Comparison of ENCODE assay signal across 8 cellular contexts in the genomic region with DNA sequence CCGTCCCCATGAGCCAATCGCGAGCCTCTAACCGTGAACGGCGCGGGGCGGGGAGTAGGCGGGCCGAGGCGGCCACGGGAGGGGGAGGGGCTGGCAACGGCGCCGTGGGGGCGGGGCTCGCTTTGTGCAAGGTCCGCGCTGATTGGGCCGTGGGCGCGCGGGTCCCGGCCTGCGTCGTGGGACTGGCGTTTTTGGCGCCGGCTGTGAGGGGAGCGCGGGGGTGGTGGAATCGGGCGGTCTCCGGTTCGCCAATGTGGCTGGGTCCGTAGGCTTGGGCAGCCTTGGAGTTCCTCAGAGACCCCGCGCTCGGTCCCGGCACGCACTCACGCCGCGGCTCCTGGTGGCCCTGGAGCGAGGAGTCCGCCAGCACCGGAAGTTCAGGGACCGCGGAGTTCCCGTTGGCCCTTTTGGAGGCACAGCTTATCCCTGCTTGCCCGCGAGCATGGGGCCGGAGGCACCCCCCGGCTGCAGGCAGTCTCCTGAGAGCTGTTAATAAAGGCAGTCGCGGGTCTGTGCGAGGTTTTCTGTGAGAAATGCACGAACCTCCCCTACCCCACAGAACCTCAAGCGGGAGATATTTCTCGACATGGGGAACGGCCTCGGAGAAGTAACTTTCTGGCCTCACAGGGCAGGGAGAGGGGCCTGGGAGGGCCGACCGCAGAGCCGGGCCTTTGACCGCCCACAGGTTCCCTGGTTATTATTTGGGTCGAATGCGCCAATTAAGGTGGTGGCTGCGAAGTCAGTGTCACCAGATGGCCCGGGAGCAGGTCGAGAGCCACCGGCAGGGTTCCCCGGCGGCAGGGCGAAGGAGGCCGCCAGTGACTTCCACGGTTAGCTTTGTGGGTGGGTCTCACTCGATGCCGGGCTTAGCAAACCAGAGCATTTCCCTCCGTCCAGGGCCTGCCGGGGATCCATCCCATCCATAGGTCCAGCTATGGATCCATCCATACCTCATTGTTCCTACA. TPM values are rescaled to one million over a fixed set of nuclear protein-coding genes. Genes with fewer than 3 reads are reported as not detected.
DNase-seq lines count a peak whose midpoint lies in the region; ATAC-seq, FAIRE-seq and TF ChIP-seq lines count a peak whose summit lies in the region.

No MANE protein-coding gene starts in this region.

- TF ChIP-seq POLR2A in GM18951 (IDR thresholded peaks at IDR 0.05; ENCODE audit: extremely low read depth, insufficient read depth, insufficient read length): peak; percentile 67
- TF ChIP-seq POLR2A in Peyer's patch (IDR thresholded peaks at IDR 0.05): no peak

- ATAC-seq in foreskin keratinocyte: peak; percentile 50

- H3K9ac ChIP-seq in stomach smooth muscle (ENCODE audit: low read length in 2 of 2): peak overlapping the region; percentile 83 to 91

- no peaks in the 10 kb centered on the region for H3K27me3 ChIP-seq in Peyer's patch
- no peaks in the 10 kb centered on the region for H3K27me3 ChIP-seq in foreskin keratinocyte
- no peaks in the 10 kb centered on the region for H3K27me3 ChIP-seq in neuron (ENCODE audit: insufficient read depth, low read length)
- H3K27me3 ChIP-seq in stomach smooth muscle (ENCODE audit: control insufficient read depth in 1 of 2, insufficient read depth in 2 of 2, low read length in 2 of 2): no peaks in the 10 kb centered on the region

- DNase-seq in AG09309 (ENCODE audit: low read depth): no peak
- peak; percentile 98 for DNase-seq in HTR-8/SVneo (ENCODE audit: insufficient read length, low spot score)
- DNase-seq in Peyer's patch: peak; percentile 99
- peak; percentile 98 for DNase-seq in activated effector memory CD4-positive, alpha-beta T cell treated with Interleukin-2 at 50 U/mL for 16 hours
- peak in 1 of 2 donors; percentile 72 for DNase-seq in foreskin keratinocyte

- TF ChIP-seq CTCF in AG09309 (IDR thresholded peaks at IDR 0.05; ENCODE audit: control insufficient read depth, insufficient read depth, low read depth, low read length, missing control alignments): no peak
- peak in 2 of 6 experiments; percentile 21 to 26 for TF ChIP-seq CTCF in Peyer's patch (IDR thresholded peaks at IDR 0.05)
- no peak for TF ChIP-seq CTCF in foreskin keratinocyte (conservative IDR thresholded peaks at IDR 0.05)

- H3K9me3 ChIP-seq in Peyer's patch: no peaks in the 10 kb centered on the region
- no peaks in the 10 kb centered on the region for H3K9me3 ChIP-seq in neuron (ENCODE audit: low read length)
- H3K9me3 ChIP-seq in stomach smooth muscle (ENCODE audit: control insufficient read depth in 2 of 2, low read length in 2 of 2): no peaks in the 10 kb centered on the region

- H3K4me3 ChIP-seq in AG09309 (ENCODE audit: control insufficient read depth, low read depth, low read length): peak overlapping the region; percentile 64
- peak overlapping the region; percentile 69 to 89 (median 74) for H3K4me3 ChIP-seq in Peyer's patch
- peak overlapping the region; percentile 77 for H3K4me3 ChIP-seq in neuron (ENCODE audit: low read length)
- H3K4me3 ChIP-seq in stomach smooth muscle (ENCODE audit: low read length in 2 of 2): peak overlapping the region; percentile 62 to 98

- H3K27ac ChIP-seq in Peyer's patch (peak overlapping the region; percentile 93 to 99 (median 96)), foreskin keratinocyte (peak overlapping the region; percentile 68), stomach smooth muscle (ENCODE audit: low read length) (peak overlapping the region; percentile 94)

- peaks cover 0 to 31% (median 0%) of the 10 kb centered on the region in 3 donors for H3K36me3 ChIP-seq in Peyer's patch
- H3K36me3 ChIP-seq in neuron (ENCODE audit: insufficient read depth, low read length): peaks cover 32% of the 10 kb centered on the region
- peaks cover 26 to 28% of the 10 kb centered on the region in 2 donors for H3K36me3 ChIP-seq in stomach smooth muscle (ENCODE audit: control insufficient read depth in 2 of 2, insufficient read depth in 2 of 2, low read length in 2 of 2)

- H3K4me1 ChIP-seq in Peyer's patch (peaks cover 0 to 20% (median 10%) of the 10 kb centered on the region in 4 donors), foreskin keratinocyte (peaks cover 9% of the 10 kb centered on the region), neuron (ENCODE audit: insufficient read depth, low read length) (peaks cover 28% of the 10 kb centered on the region), stomach smooth muscle (ENCODE audit: control insufficient read depth, insufficient read depth, low read length) (peaks cover 32% of the 10 kb centered on the region)

- peak overlapping the region; percentile 65 for H2AFZ ChIP-seq in neuron (ENCODE audit: low read depth, low read length)

- peak; percentile 91 for FAIRE-seq in HTR-8/SVneo (lab: Jason Lieb, UNC)

- in situ Hi-C loops in GM18951 (cut with MboI; ENCODE audit: low sequenced_read_pairs, unreplicated experiment): no loop called here

RNA-seq across cellular contexts. Expression of gene NCL, which starts 0.6 kb away (rescaled TPM):
- total RNA-seq in Peyer's patch (100 to 1,000 TPM in 3 of 4 donors, 10 to 100 TPM in 1; 80.7 to 661 (median 153) TPM), foreskin keratinocyte (474 and 700 TPM in 2 replicates)
- polyA plus RNA-seq in foreskin keratinocyte: 414 and 535 TPM in 2 replicates
